Comparison of ENCODE assay signal across 6 cellular contexts in the genomic region with DNA sequence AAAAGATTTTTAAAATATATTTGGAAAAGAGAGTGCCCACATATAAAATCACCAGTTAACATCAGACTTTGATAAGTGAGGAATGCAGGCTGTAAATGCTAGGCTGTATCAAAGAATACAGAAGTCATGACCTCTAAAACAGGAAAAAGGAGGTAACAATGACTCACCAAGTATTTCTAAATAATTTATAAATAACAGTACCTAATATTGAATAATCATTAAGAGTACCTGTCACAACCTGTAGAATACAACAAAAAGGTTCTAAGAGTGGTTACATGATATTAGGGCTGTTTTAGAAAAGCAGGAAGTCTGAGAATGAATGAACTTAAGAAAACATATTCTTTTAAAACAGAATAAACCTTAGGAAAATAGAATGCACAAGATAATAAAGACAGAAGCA.
"Had no signal": no experiment of that assay in that cellular context is flagged by ENCODE, and none has a peak within 500 bp of the region (broad histone marks: within the 10 kb centered on the region; RNA-seq: fewer than 3 reads in every experiment).

No MANE protein-coding gene starts in this region.

- H3K4me3 ChIP-seq: K562 had no signal

- FAIRE-seq: HepG2, HTR-8/SVneo, K562 had no signal

- H3K27ac Mint-ChIP-seq: IgD-negative memory B cell had no signal

- DNase-seq: IMR-90 had no signal

- H3K27ac ChIP-seq: HL-60 had no signal
